Comparison of ENCODE assay signal across 20 cellular contexts in the genomic region with DNA sequence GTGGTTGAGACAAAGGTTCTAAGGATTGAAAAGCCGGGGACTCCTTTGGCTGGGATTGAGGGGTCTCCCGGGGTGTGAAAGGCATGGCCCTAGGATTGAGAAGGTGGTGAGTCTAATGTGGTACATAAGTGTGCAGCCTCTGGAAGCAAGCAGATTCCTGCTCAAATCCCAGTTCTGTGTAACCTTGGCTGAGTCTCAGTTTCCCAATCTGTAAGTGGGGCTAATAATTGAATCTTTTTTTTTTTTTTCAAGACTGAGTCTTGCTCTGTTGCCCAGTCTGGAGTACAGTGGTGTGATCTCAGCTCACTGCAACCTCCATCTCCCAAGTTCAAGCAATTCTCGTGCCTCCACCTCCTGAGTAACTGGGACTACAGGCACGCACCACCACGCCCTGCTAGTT. TPM values are rescaled to one million over a fixed set of nuclear protein-coding genes. Genes with fewer than 3 reads are reported as not detected.
"Had no signal": no experiment of that assay in that cellular context is flagged by ENCODE, and none has a peak within 500 bp of the region (broad histone marks: within the 10 kb centered on the region; RNA-seq: fewer than 3 reads in every experiment).

No MANE protein-coding gene starts in this region.

- H3K9me3 Mint-ChIP-seq: effector memory CD8-positive, alpha-beta T cell; neural crest cell; stimulated activated naive CD8-positive, alpha-beta T cell treated with anti-CD3 and anti-CD28 coated beads, Interleukin-15, amount 100 ng/mL, for 72 hours had no signal

- H3K36me3 ChIP-seq: ovary, sigmoid colon had no signal

- H3K27me3 ChIP-seq: foreskin keratinocyte, ovary, sigmoid colon, spleen, testis, upper lobe of left lung had no signal

- ATAC-seq: effector memory CD8-positive, alpha-beta T cell; foreskin keratinocyte; stimulated activated naive CD8-positive, alpha-beta T cell treated with anti-CD3 and anti-CD28 coated beads, Interleukin-15, amount 100 ng/mL, for 72 hours had no signal

- H3K27ac ChIP-seq: foreskin keratinocyte had no signal

- H3K9me3 ChIP-seq: ovary, sigmoid colon, spleen, testis, upper lobe of left lung had no signal

- H3K4me3 ChIP-seq: ovary, sigmoid colon, testis, upper lobe of left lung had no signal

- H3K4me1 ChIP-seq: foreskin keratinocyte had no signal

- DNase-seq: activated CD4-positive, CD25-positive, alpha-beta regulatory T cell; activated CD8-positive, alpha-beta memory T cell treated with anti-CD3 and anti-CD28 coated beads, Interleukin-2, amount 50 U/mL, for 4 hours; activated naive CD4-positive, alpha-beta T cell treated with Interleukin-2 at 50 U/mL for 16 hours; dermis blood vessel endothelial cell; effector memory CD8-positive, alpha-beta T cell; foreskin keratinocyte; glutamatergic neuron; hypothalamus; kidney glomerular epithelial cell; mesendoderm; sigmoid colon; spleen; stimulated activated naive CD8-positive, alpha-beta T cell treated with anti-CD3 and anti-CD28 coated beads, Interleukin-15, amount 100 ng/mL, for 72 hours; testis; upper lobe of left lung had no signal

- H3K4me3 Mint-ChIP-seq: neural crest cell had no signal

- H3K27me3 Mint-ChIP-seq: effector memory CD8-positive, alpha-beta T cell; stimulated activated naive CD8-positive, alpha-beta T cell treated with anti-CD3 and anti-CD28 coated beads, Interleukin-15, amount 100 ng/mL, for 72 hours had no signal

RNA-seq across cellular contexts. Expression of gene SH2D3C, which starts 5.9 kb away (rescaled TPM):
- total RNA-seq: bronchial epithelial cell had no signal

RNA-seq across cellular contexts. Expression of gene TTC16, which starts 56.7 kb away (rescaled TPM):
- total RNA-seq: astrocyte, bronchial epithelial cell, chondrocyte, dermis blood vessel endothelial cell, foreskin keratinocyte, neural crest cell, sigmoid colon had no signal
- polyA plus RNA-seq: foreskin keratinocyte had no signal
